ENCODE assay signal across 7 cellular contexts in the genomic region with DNA sequence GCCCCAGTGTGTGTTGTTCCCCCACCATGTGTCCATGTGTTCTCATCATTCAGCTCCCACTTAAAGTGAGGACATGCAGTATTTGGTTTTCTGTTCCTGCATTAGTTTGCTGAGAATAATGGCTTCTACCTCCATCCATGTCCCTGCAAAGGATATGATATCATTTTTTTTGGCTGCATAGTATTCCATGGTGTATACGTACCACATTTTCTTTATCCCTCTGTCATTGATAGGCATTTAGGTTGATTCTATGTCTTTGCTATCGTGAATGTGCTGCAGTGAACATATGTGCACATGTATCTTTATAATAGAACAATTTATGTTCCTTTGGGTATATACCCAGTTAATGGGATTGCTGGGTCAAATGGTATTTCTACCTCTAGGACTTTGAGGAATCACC. TPM values are rescaled to one million over a fixed set of nuclear protein-coding genes. Genes with fewer than 3 reads are reported as not detected.
DNase-seq lines count a peak whose midpoint lies in the region; ATAC-seq and TF ChIP-seq lines count a peak whose summit lies in the region.
"Not testable (repeated sequence)": the region's sequence is repeated elsewhere in the genome, so short reads cannot be mapped to it uniquely, and the experiment has no call there.

No MANE protein-coding gene starts in this region.

- not testable (repeated sequence) for H3K4me1 ChIP-seq in HEK293 (ENCODE audit: control insufficient read depth, insufficient read depth, low read length); naive thymus-derived CD4-positive, alpha-beta T cell (ENCODE audit: control insufficient read depth in 2 of 2, insufficient read depth in 2 of 2, low read length in 2 of 2)

- intact Hi-C loops in CD4-positive, alpha-beta T cell (cut with DNase I, micrococcal nuclease); naive thymus-derived CD4-positive, alpha-beta T cell (cut with micrococcal nuclease): not testable (repeated sequence)

- not testable (repeated sequence) for H3K4me1 Mint-ChIP-seq in CD4-positive, alpha-beta T cell (ENCODE audit: low read depth); T-helper 17 cell; activated T-helper 17 cell treated with anti-CD3 and anti-CD28 coated beads, Interleukin-2, amount 50 U/mL, for 72 hours; activated naive CD4-positive, alpha-beta T cell treated with anti-CD3 and anti-CD28 coated beads, Interleukin-2, amount 10 ng/mL, durations not matched to agents 7 days and 5 days
- H3K4me1 Mint-ChIP-seq in naive thymus-derived CD4-positive, alpha-beta T cell, result peaks cover 3 to 30% (median 5%) of the 10 kb centered on the region in 7 donors

- ATAC-seq in CD4-positive, alpha-beta T cell (ENCODE audit: poor library complexity); SK-N-SH treated with all-trans-retinoic acid at 6 μM for 48 hours; T-helper 17 cell; activated T-helper 17 cell treated with anti-CD3 and anti-CD28 coated beads, Interleukin-2, amount 50 U/mL, for 72 hours (replicated peaks); naive thymus-derived CD4-positive, alpha-beta T cell: not testable (repeated sequence)

- not testable (repeated sequence) for DNase-seq in CD4-positive, alpha-beta T cell; T-helper 17 cell; activated naive CD4-positive, alpha-beta T cell treated with anti-CD3 and anti-CD28 coated beads, Interleukin-2, amount 10 ng/mL, durations not matched to agents 7 days and 5 days; naive thymus-derived CD4-positive, alpha-beta T cell

- H3K27ac ChIP-seq in CD4-positive, alpha-beta T cell (ENCODE audit: low read depth, low read length); HEK293 (ENCODE audit: extremely low read depth, low read depth, low read length); naive thymus-derived CD4-positive, alpha-beta T cell (ENCODE audit: low read depth, low read length): not testable (repeated sequence)

- peak overlapping the region; percentile 71 for H3K27ac Mint-ChIP-seq in CD4-positive, alpha-beta T cell
- peak overlapping the region; percentile 4 for H3K27ac Mint-ChIP-seq in T-helper 17 cell
- peak overlapping the region; percentile 16 for H3K27ac Mint-ChIP-seq in activated T-helper 17 cell treated with anti-CD3 and anti-CD28 coated beads, Interleukin-2, amount 50 U/mL, for 72 hours
- H3K27ac Mint-ChIP-seq in activated naive CD4-positive, alpha-beta T cell treated with anti-CD3 and anti-CD28 coated beads, Interleukin-2, amount 10 ng/mL, durations not matched to agents 7 days and 5 days, result peak overlapping the region; percentile 82
- peak overlapping the region in 5 of 9 donors; percentile 21 to 56 (median 34) for H3K27ac Mint-ChIP-seq in naive thymus-derived CD4-positive, alpha-beta T cell

- not testable (repeated sequence) for TF ChIP-seq CTCF in CD4-positive, alpha-beta T cell (IDR thresholded peaks at IDR 0.05); HEK293 (tag by site-specific recombination; IDR thresholded peaks at IDR 0.05)

- H3K27me3 ChIP-seq in CD4-positive, alpha-beta T cell (ENCODE audit: control insufficient read depth, insufficient read depth, low read length); naive thymus-derived CD4-positive, alpha-beta T cell (ENCODE audit: control insufficient read depth in 2 of 2, insufficient read depth in 2 of 2, low read length in 2 of 2): not testable (repeated sequence)

- POLR2A ChIA-PET in CD4-positive, alpha-beta T cell (lab: Charles Lee); HEK293 (lab: Yijun Ruan, JAX): not testable (repeated sequence)
- POLR2A ChIA-PET in naive thymus-derived CD4-positive, alpha-beta T cell (lab: Charles Lee), result interaction anchor here (1.3 kb wide), 1 partner anchor 31 kb away, joined by 3 read pairs; a partner anchor contains a TSS

- H3K4me3 Mint-ChIP-seq in CD4-positive, alpha-beta T cell; T-helper 17 cell; activated T-helper 17 cell treated with anti-CD3 and anti-CD28 coated beads, Interleukin-2, amount 50 U/mL, for 72 hours; activated naive CD4-positive, alpha-beta T cell treated with anti-CD3 and anti-CD28 coated beads, Interleukin-2, amount 10 ng/mL, durations not matched to agents 7 days and 5 days; naive thymus-derived CD4-positive, alpha-beta T cell: not testable (repeated sequence)

- not testable (repeated sequence) for H3K9me3 ChIP-seq in CD4-positive, alpha-beta T cell (ENCODE audit: control insufficient read depth, low read length); HEK293 (ENCODE audit: control insufficient read depth, insufficient read depth, low read depth, low read length); T-helper 17 cell (ENCODE audit: control insufficient read depth, low read length, poor library complexity, severe bottlenecking); naive thymus-derived CD4-positive, alpha-beta T cell (ENCODE audit: control insufficient read depth in 2 of 3, low read length in 3 of 3)

- H3K27me3 Mint-ChIP-seq in CD4-positive, alpha-beta T cell; T-helper 17 cell; activated T-helper 17 cell treated with anti-CD3 and anti-CD28 coated beads, Interleukin-2, amount 50 U/mL, for 72 hours; activated naive CD4-positive, alpha-beta T cell treated with anti-CD3 and anti-CD28 coated beads, Interleukin-2, amount 10 ng/mL, durations not matched to agents 7 days and 5 days; naive thymus-derived CD4-positive, alpha-beta T cell: not testable (repeated sequence)

- H3K4me3 ChIP-seq in HEK293 (ENCODE audit: low read depth, low read length); naive thymus-derived CD4-positive, alpha-beta T cell (ENCODE audit: low read length): not testable (repeated sequence)

- H3K36me3 Mint-ChIP-seq in CD4-positive, alpha-beta T cell (ENCODE audit: low read depth), result peaks cover 99% of the 10 kb centered on the region
- H3K36me3 Mint-ChIP-seq in T-helper 17 cell (ENCODE audit: low read depth), result not testable (repeated sequence)
- peaks cover 91% of the 10 kb centered on the region for H3K36me3 Mint-ChIP-seq in activated T-helper 17 cell treated with anti-CD3 and anti-CD28 coated beads, Interleukin-2, amount 50 U/mL, for 72 hours (ENCODE audit: low read depth)
- H3K36me3 Mint-ChIP-seq in activated naive CD4-positive, alpha-beta T cell treated with anti-CD3 and anti-CD28 coated beads, Interleukin-2, amount 10 ng/mL, durations not matched to agents 7 days and 5 days, result peaks cover 65% of the 10 kb centered on the region
- H3K36me3 Mint-ChIP-seq in naive thymus-derived CD4-positive, alpha-beta T cell, result peaks cover 24 to 84% (median 44%) of the 10 kb centered on the region in 5 donors

- H3K36me3 ChIP-seq in HEK293 (ENCODE audit: control insufficient read depth in 2 of 2, insufficient read depth in 1 of 2, low read length in 2 of 2), result peaks cover 0 to 76% of the 10 kb centered on the region in 2 experiments; a peak in 2 of 3 replicates
- peaks cover 11 to 94% (median 18%) of the 10 kb centered on the region in 3 experiments for H3K36me3 ChIP-seq in naive thymus-derived CD4-positive, alpha-beta T cell (ENCODE audit: control insufficient read depth in 2 of 3, insufficient read depth in 3 of 3, low read length in 3 of 3)

- CTCF ChIA-PET in CD4-positive, alpha-beta T cell (lab: Charles Lee); HEK293 (lab: Yijun Ruan, JAX); activated naive CD4-positive, alpha-beta T cell treated with anti-CD3 and anti-CD28 coated beads, Interleukin-2, amount 10 ng/mL, durations not matched to agents 7 days and 5 days (lab: Charles Lee); naive thymus-derived CD4-positive, alpha-beta T cell (lab: Charles Lee): not testable (repeated sequence)

- not testable (repeated sequence) for H3K9me3 Mint-ChIP-seq in CD4-positive, alpha-beta T cell; activated T-helper 17 cell treated with anti-CD3 and anti-CD28 coated beads, Interleukin-2, amount 50 U/mL, for 72 hours; activated naive CD4-positive, alpha-beta T cell treated with anti-CD3 and anti-CD28 coated beads, Interleukin-2, amount 10 ng/mL, durations not matched to agents 7 days and 5 days; naive thymus-derived CD4-positive, alpha-beta T cell

TF ChIP-seq in HEK293, 187 proteins besides CTCF, POLR2A, EP300 and RAD21 (continues in another document):
- peak; percentile 96 for TF ChIP-seq ZNF146 (tag by site-specific recombination; IDR thresholded peaks at IDR 0.05)

TF ChIP-seq in SK-N-SH treated with all-trans-retinoic acid at 6 μM for 48 hours, 23 proteins besides CTCF, POLR2A, EP300 and RAD21:
- TF ChIP-seq ZNF8 (CRISPR knock-in tag; IDR thresholded peaks at IDR 0.05), result peak; percentile 61; the same call in 1 of the 2 replicates

RNA-seq across cellular contexts. Expression of a gene that starts 30.8 kb away (rescaled TPM):
- 10 to 100 TPM; 26.3 to 29.8 TPM for total RNA-seq in CD4-positive, alpha-beta T cell
- 10 to 100 TPM; 32.9 to 41.7 TPM for total RNA-seq in T-helper 17 cell
- 10 to 100 TPM; 30.0 to 38.5 TPM for total RNA-seq in activated T-helper 17 cell treated with anti-CD3 and anti-CD28 coated beads, Interleukin-2, amount 50 U/mL, for 72 hours
- 10 to 100 TPM; 35.5 to 65.0 (median 54.5) TPM for total RNA-seq in naive thymus-derived CD4-positive, alpha-beta T cell
- polyA plus RNA-seq in naive thymus-derived CD4-positive, alpha-beta T cell, result 100 to 1,000 TPM in 1 of 2 donors, 10 to 100 TPM in 1; 84.1 to 127 TPM

RNA-seq across cellular contexts. Expression of a gene that starts 32.9 kb away (rescaled TPM):
- 1 to 10 TPM; 1.8 to 2.4 TPM for total RNA-seq in CD4-positive, alpha-beta T cell
- 1 to 10 TPM; 2.5 to 3.6 TPM for total RNA-seq in T-helper 17 cell
- 1 to 10 TPM; 6.5 to 7.0 TPM for total RNA-seq in activated T-helper 17 cell treated with anti-CD3 and anti-CD28 coated beads, Interleukin-2, amount 50 U/mL, for 72 hours
- 1 to 10 TPM; 3.1 to 6.4 (median 5.3) TPM for total RNA-seq in naive thymus-derived CD4-positive, alpha-beta T cell
- polyA plus RNA-seq in naive thymus-derived CD4-positive, alpha-beta T cell, result 10 to 100 TPM in 1 of 2 donors, 1 to 10 TPM in 1; 5.3 to 10.1 TPM

RNA-seq across cellular contexts. Expression of a gene that starts 56.2 kb away (rescaled TPM):
- 100 to 1,000 TPM; 185 to 191 TPM for total RNA-seq in CD4-positive, alpha-beta T cell
- 100 to 1,000 TPM; 152 to 160 TPM for total RNA-seq in T-helper 17 cell
- total RNA-seq in activated T-helper 17 cell treated with anti-CD3 and anti-CD28 coated beads, Interleukin-2, amount 50 U/mL, for 72 hours, result 10 to 100 TPM; 38.6 to 54.6 TPM
- total RNA-seq in naive thymus-derived CD4-positive, alpha-beta T cell, result 100 to 1,000 TPM in 4 of 5 experiments, 10 to 100 TPM in 1; 68.5 to 247 (median 183) TPM
- polyA plus RNA-seq in naive thymus-derived CD4-positive, alpha-beta T cell, result 100 to 1,000 TPM; 171 to 179 TPM

Comparison
In these comparisons a context has a peak if more than half of its experiments do, and no peak if none do; other contexts are left out.
1. H3K27ac Mint-ChIP-seq: peak in every context shown above with its lines; median percentile 82 in activated naive CD4-positive, alpha-beta T cell treated with anti-CD3 and anti-CD28 coated beads, Interleukin-2, amount 10 ng/mL, durations not matched to agents 7 days and 5 days; 71 in CD4-positive, alpha-beta T cell; 34 in naive thymus-derived CD4-positive, alpha-beta T cell; 16 in activated T-helper 17 cell treated with anti-CD3 and anti-CD28 coated beads, Interleukin-2, amount 50 U/mL, for 72 hours; 4 in T-helper 17 cell.